In the genomic region with DNA sequence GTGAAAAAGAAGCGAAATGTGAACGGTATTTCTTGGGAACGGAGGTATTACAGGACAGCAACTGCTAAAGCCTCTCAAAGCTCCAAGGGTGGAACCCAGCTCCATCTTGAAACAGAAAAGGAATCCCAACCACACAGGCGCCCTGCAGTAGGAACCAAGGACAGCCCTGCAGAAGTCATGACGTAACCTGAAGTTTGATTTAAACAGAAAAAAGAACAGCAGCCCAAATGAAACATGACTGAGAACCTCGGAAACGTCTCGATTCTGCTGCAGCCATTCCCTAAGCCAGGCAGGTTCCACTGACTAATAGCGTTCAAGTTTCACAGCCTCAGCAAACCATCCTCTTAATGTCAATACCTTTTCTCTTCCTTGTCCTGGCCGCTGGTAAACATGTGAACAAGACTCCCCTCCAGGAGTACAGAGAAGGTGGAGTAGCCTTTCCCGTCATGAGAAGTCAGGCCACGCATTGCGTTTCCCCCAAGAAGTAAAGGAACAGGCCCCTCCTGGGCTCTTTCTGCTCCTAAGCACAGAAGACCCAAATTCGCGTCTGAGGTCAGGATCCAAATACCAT, we compare ENCODE assay signal across 7 cellular contexts. TPM values are rescaled to one million over a fixed set of nuclear protein-coding genes. Genes with fewer than 3 reads are reported as not detected.
A peak's percentile ranks its signal among the peaks of the same experiment; 100 is the strongest.
DNase-seq lines count a peak whose midpoint lies in the region; ATAC-seq and TF ChIP-seq lines count a peak whose summit lies in the region.

No MANE protein-coding gene starts in this region.

- H3K4me3 Mint-ChIP-seq in activated T-helper 17 cell treated with anti-CD3 and anti-CD28 coated beads, Interleukin-2, amount 50 U/mL, for 72 hours = peak overlapping the region; percentile 92
- H3K4me3 Mint-ChIP-seq in stimulated activated memory B cell treated with anti-CD40 and anti-IgM and Interleukin-4, amounts not matched to agents 10 μg/mL and 1 μg/mL and 100 μg/mL, for 72 hours = peak overlapping the region; percentile 79

- ATAC-seq in activated T-helper 17 cell treated with anti-CD3 and anti-CD28 coated beads, Interleukin-2, amount 50 U/mL, for 72 hours (replicated peaks) = peak; percentile 18
- ATAC-seq in stimulated activated memory B cell treated with anti-CD40 and anti-IgM and Interleukin-4, amounts not matched to agents 10 μg/mL and 1 μg/mL and 100 μg/mL, for 72 hours = no peak
- ATAC-seq in HG03135 (IDR thresholded peaks at IDR 0.05; ENCODE audit: unreplicated experiment) = no peak

- H3K9ac ChIP-seq in iPS-15b (ENCODE audit: low read depth, low read length) = peak overlapping the region; percentile 82

- DNase-seq in HFF-Myc (ENCODE audit: extremely low read depth, low read depth) (no peak), germinal center (ENCODE audit: low spot score) (no peak)
- no peak for DNase-seq in stimulated activated CD4-positive, alpha-beta T cell treated with anti-CD3 and anti-CD28 coated beads, Interleukin-4, amount 100 ng/mL, for 4 hours

- peak overlapping the region; percentile 92 for H3K27ac Mint-ChIP-seq in activated T-helper 17 cell treated with anti-CD3 and anti-CD28 coated beads, Interleukin-2, amount 50 U/mL, for 72 hours
- H3K27ac Mint-ChIP-seq in stimulated activated memory B cell treated with anti-CD40 and anti-IgM and Interleukin-4, amounts not matched to agents 10 μg/mL and 1 μg/mL and 100 μg/mL, for 72 hours = peak overlapping the region; percentile 87

- H3K27me3 ChIP-seq in iPS-15b (ENCODE audit: control insufficient read depth, insufficient read depth, low read length) = no peaks in the 10 kb centered on the region

- H3K27me3 Mint-ChIP-seq in activated T-helper 17 cell treated with anti-CD3 and anti-CD28 coated beads, Interleukin-2, amount 50 U/mL, for 72 hours = no peaks in the 10 kb centered on the region
- H3K27me3 Mint-ChIP-seq in stimulated activated memory B cell treated with anti-CD40 and anti-IgM and Interleukin-4, amounts not matched to agents 10 μg/mL and 1 μg/mL and 100 μg/mL, for 72 hours = no peaks in the 10 kb centered on the region

- TF ChIP-seq CTCF in HFF-Myc (IDR thresholded peaks at IDR 0.05; ENCODE audit: low read depth, low read length, missing control alignments) = no peak

- peaks cover 20% of the 10 kb centered on the region for H3K36me3 Mint-ChIP-seq in activated T-helper 17 cell treated with anti-CD3 and anti-CD28 coated beads, Interleukin-2, amount 50 U/mL, for 72 hours (ENCODE audit: low read depth)
- peaks cover 18% of the 10 kb centered on the region for H3K36me3 Mint-ChIP-seq in stimulated activated memory B cell treated with anti-CD40 and anti-IgM and Interleukin-4, amounts not matched to agents 10 μg/mL and 1 μg/mL and 100 μg/mL, for 72 hours

- H3K9me3 Mint-ChIP-seq in activated T-helper 17 cell treated with anti-CD3 and anti-CD28 coated beads, Interleukin-2, amount 50 U/mL, for 72 hours = no peaks in the 10 kb centered on the region
- no peaks in the 10 kb centered on the region for H3K9me3 Mint-ChIP-seq in stimulated activated memory B cell treated with anti-CD40 and anti-IgM and Interleukin-4, amounts not matched to agents 10 μg/mL and 1 μg/mL and 100 μg/mL, for 72 hours

- no peaks in the 10 kb centered on the region for H3K36me3 ChIP-seq in iPS-15b (ENCODE audit: control insufficient read depth, insufficient read depth, low read length)

- no peaks in the 10 kb centered on the region for H3K9me3 ChIP-seq in iPS-15b (ENCODE audit: control insufficient read depth, insufficient read depth, low read length)

- H3K4me1 ChIP-seq in iPS-15b (ENCODE audit: control insufficient read depth, insufficient read depth, low read length) = peaks cover 13% of the 10 kb centered on the region

- peaks cover 20% of the 10 kb centered on the region for H3K4me1 Mint-ChIP-seq in activated T-helper 17 cell treated with anti-CD3 and anti-CD28 coated beads, Interleukin-2, amount 50 U/mL, for 72 hours
- peaks cover 66% of the 10 kb centered on the region for H3K4me1 Mint-ChIP-seq in stimulated activated memory B cell treated with anti-CD40 and anti-IgM and Interleukin-4, amounts not matched to agents 10 μg/mL and 1 μg/mL and 100 μg/mL, for 72 hours

- H3K4me3 ChIP-seq in HFF-Myc (replicated peaks; ENCODE audit: low read depth, low read length) (peak overlapping the region; percentile 52), iPS-15b (ENCODE audit: low read depth, low read length) (peak overlapping the region; percentile 78)

RNA-seq across cellular contexts. Expression of a gene that starts 20.1 kb away (rescaled TPM):
- 10 to 100 TPM; 15.0 to 16.5 TPM for total RNA-seq in activated T-helper 17 cell treated with anti-CD3 and anti-CD28 coated beads, Interleukin-2, amount 50 U/mL, for 72 hours
